9 cellular contexts compared by ENCODE assay signal in the genomic region with DNA sequence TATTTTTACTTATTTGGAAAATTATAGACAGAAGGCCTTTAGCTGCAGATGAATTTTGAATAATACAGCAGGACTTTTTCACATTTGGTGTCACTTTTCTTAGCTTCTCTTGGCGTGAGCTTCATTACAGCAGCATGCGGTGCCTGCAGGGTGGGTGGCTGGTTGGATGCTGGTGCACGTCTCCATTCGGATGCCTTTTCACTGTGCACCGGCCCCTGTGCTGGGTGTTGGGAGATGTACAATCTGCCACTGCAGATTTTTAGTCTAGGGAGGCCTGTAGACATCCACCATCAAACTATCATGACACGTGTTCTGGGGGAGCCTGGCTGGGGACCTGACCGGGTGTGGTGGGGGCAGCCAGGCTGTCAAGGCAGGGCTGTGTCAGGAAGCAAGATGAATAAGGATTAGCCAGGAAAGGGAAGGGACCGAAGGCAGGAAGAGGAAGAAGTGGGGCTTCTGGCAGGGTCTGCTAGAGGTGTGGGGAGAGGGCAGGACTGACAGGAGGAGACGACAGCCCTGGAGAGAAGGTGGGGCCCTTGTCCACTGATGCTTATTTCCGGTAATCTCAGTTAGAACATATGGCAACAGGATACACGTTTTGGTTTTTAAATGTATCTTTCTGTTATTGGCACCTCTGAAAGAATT.
DNase-seq lines count a peak whose midpoint lies in the region; ATAC-seq and TF ChIP-seq lines count a peak whose summit lies in the region.
"Had no signal": no experiment of that assay in that cellular context is flagged by ENCODE, and none has a peak within 500 bp of the region (broad histone marks: within the 10 kb centered on the region; RNA-seq: fewer than 3 reads in every experiment).

No MANE protein-coding gene starts in this region.

- intact Hi-C loops in left cardiac atrium (cut with DNase I) (no loop called here), spleen (cut with DNase I; ENCODE audit: low total_unique reads) (no loop called here), lower leg skin (cut with DNase I; ENCODE audit: low total_unique reads) (no loop called here)

- H3K27ac ChIP-seq in spleen = peak overlapping the region; percentile 36 to 89 (median 72)

- H3K4me3 ChIP-seq in spleen (peak overlapping the region; percentile 0 to 68 (median 31)), lower leg skin (ENCODE audit: low read depth, poor library complexity, severe bottlenecking) (no peak overlapping the region), HAP-1 (no peak overlapping the region)

- H3K36me3 ChIP-seq in spleen (peaks cover 0 to 35% (median 3%) of the 10 kb centered on the region in 6 donors), HAP-1 (replicated peaks) (no peaks in the 10 kb centered on the region)

- ATAC-seq in GM19395 (IDR thresholded peaks at IDR 0.05; ENCODE audit: unreplicated experiment) = peak; percentile 40
- peak; percentile 5 to 24 for ATAC-seq in left cardiac atrium
- no peak for ATAC-seq in HG03159 (IDR thresholded peaks at IDR 0.05; ENCODE audit: unreplicated experiment)
- ATAC-seq: Panc1 had no signal

- H3K27me3 ChIP-seq in spleen (replicated peaks in 1 of 7) = no peaks in the 10 kb centered on the region
- H3K27me3 ChIP-seq in HAP-1 (ENCODE audit: low read depth) = no peaks in the 10 kb centered on the region

- peaks cover 47 to 98% (median 80%) of the 10 kb centered on the region in 6 donors for H3K4me1 ChIP-seq in spleen
- H3K4me1 ChIP-seq in HAP-1 = no peaks in the 10 kb centered on the region

- 37 to 50% (median 46%) methylated on average over 11 of the region's 11 CpGs for WGBS in spleen, 5 donors
- 37 to 43% methylated on average over 11 of the region's 11 CpGs for WGBS in lower leg skin, 2 donors

- DNase-seq in NAMALWA (ENCODE audit: low spot score) (peak; percentile 75), left cardiac atrium (no peak), spleen (no peak), lower leg skin (ENCODE audit: low spot score in 2 of 2) (no peak), ACHN (no peak), HAP-1 (ENCODE audit: low spot score in 2 of 2) (no peak)

- no peaks in the 10 kb centered on the region for H3K9me3 ChIP-seq in spleen
- H3K9me3 ChIP-seq in HAP-1 = no peaks in the 10 kb centered on the region

- in situ Hi-C loops in ACHN (cut with HindIII; ENCODE audit: low pct_ligation_motif_present, low pct_unique_long_range_greater_than_20kb, low sequenced_read_pairs) = no loop called here
- in situ Hi-C loops in HAP-1 (cut with MboI; ENCODE audit: low sequenced_read_pairs) = no loop called here

- TF ChIP-seq CTCF in spleen (IDR thresholded peaks at IDR 0.05 in 8 of 11, conservative IDR thresholded peaks at IDR 0.05 in 3 of 11) (no peak), lower leg skin (IDR thresholded peaks at IDR 0.05) (no peak)

- TF ChIP-seq POLR2A in spleen (IDR thresholded peaks at IDR 0.05) = no peak
- no peak for TF ChIP-seq POLR2A in lower leg skin (IDR thresholded peaks at IDR 0.05)

Comparison
In these comparisons a context has a peak if more than half of its experiments do, and no peak if none do; other contexts are left out.
1. H3K4me3 ChIP-seq: peak in spleen (8 of 8); none in lower leg skin (single experiment) and HAP-1 (single experiment).